ENCODE assay signal across 1 cellular context in the genomic region with DNA sequence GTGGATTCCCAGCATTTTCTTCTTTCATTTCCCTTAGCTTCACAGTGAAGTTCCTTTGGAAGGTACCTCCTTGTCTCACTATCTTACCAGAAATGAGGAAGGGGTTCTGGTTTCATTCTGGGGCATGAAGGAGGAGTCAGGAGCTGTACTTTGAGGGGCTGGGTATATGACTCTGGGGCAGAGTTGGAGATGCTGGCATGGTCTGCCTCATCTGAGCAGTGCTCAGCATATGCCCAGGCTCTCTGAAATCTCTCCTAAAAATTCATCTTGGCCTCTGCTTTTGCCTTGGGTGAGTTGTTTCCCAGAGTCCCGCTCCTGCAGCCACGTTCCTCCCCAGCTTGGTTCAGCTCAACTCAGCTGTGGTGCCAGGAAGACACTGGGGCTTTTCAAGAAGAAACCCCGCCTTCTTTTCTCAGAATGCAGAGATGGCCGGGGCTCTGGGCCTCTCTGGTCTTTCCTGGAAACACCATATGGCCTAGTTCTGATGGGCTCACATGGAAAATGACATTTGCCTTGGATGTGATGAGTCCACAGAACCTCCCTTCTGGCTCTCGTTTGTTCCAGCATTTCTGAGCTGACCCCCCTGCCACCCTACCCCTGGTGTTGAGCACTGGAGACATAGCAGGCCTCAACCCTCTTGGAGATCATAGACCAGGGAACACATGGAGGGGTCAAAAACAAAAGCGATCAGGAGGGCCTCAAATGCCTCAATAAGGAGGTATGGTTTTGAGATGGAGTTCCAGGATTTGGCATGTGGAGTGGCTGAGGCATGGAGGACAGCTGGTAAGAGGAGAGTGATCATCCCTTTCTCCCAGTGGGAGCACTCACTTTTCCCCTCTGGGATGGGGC.
TF ChIP-seq lines count a peak whose summit lies in the region.

No MANE protein-coding gene starts in this region.

TF ChIP-seq in K562, 482 proteins besides CTCF, POLR2A, EP300 and RAD21 (continued from another document):
- TF ChIP-seq, protein P1, sequence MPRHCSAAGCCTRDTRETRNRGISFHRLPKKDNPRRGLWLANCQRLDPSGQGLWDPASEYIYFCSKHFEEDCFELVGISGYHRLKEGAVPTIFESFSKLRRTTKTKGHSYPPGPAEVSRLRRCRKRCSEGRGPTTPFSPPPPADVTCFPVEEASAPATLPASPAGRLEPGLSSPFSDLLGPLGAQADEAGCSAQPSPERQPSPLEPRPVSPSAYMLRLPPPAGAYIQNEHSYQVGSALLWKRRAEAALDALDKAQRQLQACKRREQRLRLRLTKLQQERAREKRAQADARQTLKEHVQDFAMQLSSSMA (CRISPR knock-in tag; IDR thresholded peaks at IDR 0.05): no peak
- TF ChIP-seq, protein P2, sequence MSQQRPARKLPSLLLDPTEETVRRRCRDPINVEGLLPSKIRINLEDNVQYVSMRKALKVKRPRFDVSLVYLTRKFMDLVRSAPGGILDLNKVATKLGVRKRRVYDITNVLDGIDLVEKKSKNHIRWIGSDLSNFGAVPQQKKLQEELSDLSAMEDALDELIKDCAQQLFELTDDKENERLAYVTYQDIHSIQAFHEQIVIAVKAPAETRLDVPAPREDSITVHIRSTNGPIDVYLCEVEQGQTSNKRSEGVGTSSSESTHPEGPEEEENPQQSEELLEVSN (IDR thresholded peaks at IDR 0.05; ENCODE audit: borderline replicate concordance in 1 of 2, extremely low read depth in 1 of 2, insufficient read depth in 1 of 2, insufficient read length in 1 of 2, low read depth in 1 of 2, low read length in 1 of 2, poor library complexity in 1 of 2, severe bottlenecking in 1 of 2): peak in 1 of 2 experiments; percentile 18
- no peak for TF ChIP-seq MAFF (IDR thresholded peaks at IDR 0.05; ENCODE audit: low read length)
- no peak for TF ChIP-seq FOS (IDR thresholded peaks at IDR 0.05; ENCODE audit: extremely low read depth, insufficient read length)
- peak; percentile 38; the same call in 1 of the 2 replicates for TF ChIP-seq EP400 (IDR thresholded peaks at IDR 0.05)
- peak; percentile 32; the same call in 1 of the 2 replicates for TF ChIP-seq CXXC5 (CRISPR knock-in tag; IDR thresholded peaks at IDR 0.05)
- peak in 1 of 2 experiments; percentile 25; a peak in 1 of 4 replicates for TF ChIP-seq FOXK2 (conservative IDR thresholded peaks at IDR 0.05 in 1 of 2, IDR thresholded peaks at IDR 0.05 in 1 of 2; ENCODE audit: low read depth in 2 of 2)
- TF ChIP-seq RB1 (IDR thresholded peaks at IDR 0.05; ENCODE audit: low read depth): no peak
- TF ChIP-seq HMG20B (CRISPR knock-in tag; IDR thresholded peaks at IDR 0.05): no peak
- TF ChIP-seq SIRT6 (IDR thresholded peaks at IDR 0.05; ENCODE audit: low read depth, low read length): no peak
- no peak for TF ChIP-seq ZNF589 (CRISPR knock-in tag; IDR thresholded peaks at IDR 0.05; ENCODE audit: low read depth)
- TF ChIP-seq, protein P3, sequence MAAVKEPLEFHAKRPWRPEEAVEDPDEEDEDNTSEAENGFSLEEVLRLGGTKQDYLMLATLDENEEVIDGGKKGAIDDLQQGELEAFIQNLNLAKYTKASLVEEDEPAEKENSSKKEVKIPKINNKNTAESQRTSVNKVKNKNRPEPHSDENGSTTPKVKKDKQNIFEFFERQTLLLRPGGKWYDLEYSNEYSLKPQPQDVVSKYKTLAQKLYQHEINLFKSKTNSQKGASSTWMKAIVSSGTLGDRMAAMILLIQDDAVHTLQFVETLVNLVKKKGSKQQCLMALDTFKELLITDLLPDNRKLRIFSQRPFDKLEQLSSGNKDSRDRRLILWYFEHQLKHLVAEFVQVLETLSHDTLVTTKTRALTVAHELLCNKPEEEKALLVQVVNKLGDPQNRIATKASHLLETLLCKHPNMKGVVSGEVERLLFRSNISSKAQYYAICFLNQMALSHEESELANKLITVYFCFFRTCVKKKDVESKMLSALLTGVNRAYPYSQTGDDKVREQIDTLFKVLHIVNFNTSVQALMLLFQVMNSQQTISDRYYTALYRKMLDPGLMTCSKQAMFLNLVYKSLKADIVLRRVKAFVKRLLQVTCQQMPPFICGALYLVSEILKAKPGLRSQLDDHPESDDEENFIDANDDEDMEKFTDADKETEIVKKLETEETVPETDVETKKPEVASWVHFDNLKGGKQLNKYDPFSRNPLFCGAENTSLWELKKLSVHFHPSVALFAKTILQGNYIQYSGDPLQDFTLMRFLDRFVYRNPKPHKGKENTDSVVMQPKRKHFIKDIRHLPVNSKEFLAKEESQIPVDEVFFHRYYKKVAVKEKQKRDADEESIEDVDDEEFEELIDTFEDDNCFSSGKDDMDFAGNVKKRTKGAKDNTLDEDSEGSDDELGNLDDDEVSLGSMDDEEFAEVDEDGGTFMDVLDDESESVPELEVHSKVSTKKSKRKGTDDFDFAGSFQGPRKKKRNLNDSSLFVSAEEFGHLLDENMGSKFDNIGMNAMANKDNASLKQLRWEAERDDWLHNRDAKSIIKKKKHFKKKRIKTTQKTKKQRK (IDR thresholded peaks at IDR 0.05; ENCODE audit: borderline replicate concordance, low read depth, low read length): no peak
- no peak for TF ChIP-seq NR4A1 (CRISPR knock-in tag; IDR thresholded peaks at IDR 0.05)
- TF ChIP-seq NR4A1 (tag; IDR thresholded peaks at IDR 0.05): peak; percentile 52; the same call in 1 of the 2 replicates
- no peak for TF ChIP-seq FOXJ2 (tag; IDR thresholded peaks at IDR 0.05)
- TF ChIP-seq GABPB1 (CRISPR knock-in tag; IDR thresholded peaks at IDR 0.05): no peak
- no peak for TF ChIP-seq MTA3 (IDR thresholded peaks at IDR 0.05; ENCODE audit: borderline replicate concordance)
- no peak for TF ChIP-seq NBN (IDR thresholded peaks at IDR 0.05; ENCODE audit: low read depth)
- no peak for TF ChIP-seq HLTF (IDR thresholded peaks at IDR 0.05)
- no peak for TF ChIP-seq NR2C1 (IDR thresholded peaks at IDR 0.05)
- TF ChIP-seq NR2C1 (tag; IDR thresholded peaks at IDR 0.05): 0 out of 2 replicates have a peak, but pooled peaks have one; percentile 41
- TF ChIP-seq YY1 (IDR thresholded peaks at IDR 0.05; ENCODE audit: borderline replicate concordance in 1 of 3, control insufficient read depth in 1 of 3, extremely low read depth in 1 of 3, insufficient read depth in 3 of 3, insufficient read length in 1 of 3, insufficient replicate concordance in 2 of 3, low read depth in 1 of 3, low read length in 2 of 3): peak in 1 of 3 experiments; percentile 4
- no peak for TF ChIP-seq RBM39 (optimal IDR thresholded peaks at IDR 0.05; ENCODE audit: low read depth, low read length)
- no peak for TF ChIP-seq BHLHE40 (IDR thresholded peaks at IDR 0.05; ENCODE audit: low read length)
- TF ChIP-seq TBP (optimal IDR thresholded peaks at IDR 0.05; ENCODE audit: low read depth, low read length): peak; percentile 29
- TF ChIP-seq, protein P4, sequence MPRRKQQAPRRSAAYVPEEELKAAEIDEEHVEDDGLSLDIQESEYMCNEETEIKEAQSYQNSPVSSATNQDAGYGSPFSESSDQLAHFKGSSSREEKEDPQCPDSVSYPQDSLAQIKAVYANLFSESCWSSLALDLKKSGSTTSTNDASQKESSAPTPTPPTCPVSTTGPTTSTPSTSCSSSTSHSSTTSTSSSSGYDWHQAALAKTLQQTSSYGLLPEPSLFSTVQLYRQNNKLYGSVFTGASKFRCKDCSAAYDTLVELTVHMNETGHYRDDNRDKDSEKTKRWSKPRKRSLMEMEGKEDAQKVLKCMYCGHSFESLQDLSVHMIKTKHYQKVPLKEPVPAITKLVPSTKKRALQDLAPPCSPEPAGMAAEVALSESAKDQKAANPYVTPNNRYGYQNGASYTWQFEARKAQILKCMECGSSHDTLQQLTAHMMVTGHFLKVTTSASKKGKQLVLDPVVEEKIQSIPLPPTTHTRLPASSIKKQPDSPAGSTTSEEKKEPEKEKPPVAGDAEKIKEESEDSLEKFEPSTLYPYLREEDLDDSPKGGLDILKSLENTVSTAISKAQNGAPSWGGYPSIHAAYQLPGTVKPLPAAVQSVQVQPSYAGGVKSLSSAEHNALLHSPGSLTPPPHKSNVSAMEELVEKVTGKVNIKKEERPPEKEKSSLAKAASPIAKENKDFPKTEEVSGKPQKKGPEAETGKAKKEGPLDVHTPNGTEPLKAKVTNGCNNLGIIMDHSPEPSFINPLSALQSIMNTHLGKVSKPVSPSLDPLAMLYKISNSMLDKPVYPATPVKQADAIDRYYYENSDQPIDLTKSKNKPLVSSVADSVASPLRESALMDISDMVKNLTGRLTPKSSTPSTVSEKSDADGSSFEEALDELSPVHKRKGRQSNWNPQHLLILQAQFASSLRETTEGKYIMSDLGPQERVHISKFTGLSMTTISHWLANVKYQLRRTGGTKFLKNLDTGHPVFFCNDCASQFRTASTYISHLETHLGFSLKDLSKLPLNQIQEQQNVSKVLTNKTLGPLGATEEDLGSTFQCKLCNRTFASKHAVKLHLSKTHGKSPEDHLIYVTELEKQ (CRISPR knock-in tag; IDR thresholded peaks at IDR 0.05): no peak
- TF ChIP-seq MEF2A (IDR thresholded peaks at IDR 0.05; ENCODE audit: control insufficient read depth, low read depth, low read length): no peak
- 0 out of 2 replicates have a peak, but pooled peaks have one; percentile 14 for TF ChIP-seq SPI1 (IDR thresholded peaks at IDR 0.05; ENCODE audit: borderline replicate concordance, low read depth, low read length)
- TF ChIP-seq ZNF316 (IDR thresholded peaks at IDR 0.05): no peak
- TF ChIP-seq CREBBP (IDR thresholded peaks at IDR 0.05; ENCODE audit: low read depth, low read length): no peak
- peak; percentile 71 for TF ChIP-seq SMAD4 (CRISPR knock-in tag; conservative IDR thresholded peaks at IDR 0.05)
- no peak for TF ChIP-seq ZNF184 (CRISPR knock-in tag; IDR thresholded peaks at IDR 0.05)
- peak; percentile 88 for TF ChIP-seq ZNF263 (CRISPR knock-in tag; IDR thresholded peaks at IDR 0.05; ENCODE audit: borderline replicate concordance)
- no peak for TF ChIP-seq ZNF175 (CRISPR knock-in tag; IDR thresholded peaks at IDR 0.05; ENCODE audit: low read depth)
- TF ChIP-seq, protein P5, sequence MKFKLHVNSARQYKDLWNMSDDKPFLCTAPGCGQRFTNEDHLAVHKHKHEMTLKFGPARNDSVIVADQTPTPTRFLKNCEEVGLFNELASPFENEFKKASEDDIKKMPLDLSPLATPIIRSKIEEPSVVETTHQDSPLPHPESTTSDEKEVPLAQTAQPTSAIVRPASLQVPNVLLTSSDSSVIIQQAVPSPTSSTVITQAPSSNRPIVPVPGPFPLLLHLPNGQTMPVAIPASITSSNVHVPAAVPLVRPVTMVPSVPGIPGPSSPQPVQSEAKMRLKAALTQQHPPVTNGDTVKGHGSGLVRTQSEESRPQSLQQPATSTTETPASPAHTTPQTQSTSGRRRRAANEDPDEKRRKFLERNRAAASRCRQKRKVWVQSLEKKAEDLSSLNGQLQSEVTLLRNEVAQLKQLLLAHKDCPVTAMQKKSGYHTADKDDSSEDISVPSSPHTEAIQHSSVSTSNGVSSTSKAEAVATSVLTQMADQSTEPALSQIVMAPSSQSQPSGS (CRISPR knock-in tag; IDR thresholded peaks at IDR 0.05): no peak
- TF ChIP-seq NR2C2 (CRISPR knock-in tag; IDR thresholded peaks at IDR 0.05): no peak
- TF ChIP-seq NR2C2 (tag; IDR thresholded peaks at IDR 0.05): peak; percentile 31; the same call in 1 of the 2 replicates
TF ChIP-seq in K562: peak in this region for 20.
